Comparison of ENCODE assay signal across 1 cellular context in the genomic region with DNA sequence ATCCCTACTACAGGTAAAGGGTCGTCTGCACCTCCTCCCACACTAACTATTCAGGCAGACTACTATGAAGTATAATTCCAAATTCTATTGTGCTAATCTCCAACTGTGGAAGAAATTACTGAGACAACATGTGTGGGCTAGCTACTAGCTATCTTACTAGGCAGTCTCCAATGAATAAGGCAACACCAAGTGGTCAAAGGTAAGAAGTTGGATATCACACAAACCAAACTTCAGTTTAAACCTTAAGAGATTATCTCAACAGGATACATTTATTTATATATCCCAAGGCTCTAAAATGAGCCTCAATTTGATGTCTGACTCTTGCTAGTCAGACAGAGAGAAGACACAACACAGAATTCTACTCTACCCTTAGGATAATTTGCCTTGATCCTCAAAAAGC.
TF ChIP-seq lines count a peak whose summit lies in the region.

No MANE protein-coding gene starts in this region.

TF ChIP-seq in WTC11, 78 proteins besides CTCF, POLR2A, EP300 and RAD21:
- TF ChIP-seq, protein P1, sequence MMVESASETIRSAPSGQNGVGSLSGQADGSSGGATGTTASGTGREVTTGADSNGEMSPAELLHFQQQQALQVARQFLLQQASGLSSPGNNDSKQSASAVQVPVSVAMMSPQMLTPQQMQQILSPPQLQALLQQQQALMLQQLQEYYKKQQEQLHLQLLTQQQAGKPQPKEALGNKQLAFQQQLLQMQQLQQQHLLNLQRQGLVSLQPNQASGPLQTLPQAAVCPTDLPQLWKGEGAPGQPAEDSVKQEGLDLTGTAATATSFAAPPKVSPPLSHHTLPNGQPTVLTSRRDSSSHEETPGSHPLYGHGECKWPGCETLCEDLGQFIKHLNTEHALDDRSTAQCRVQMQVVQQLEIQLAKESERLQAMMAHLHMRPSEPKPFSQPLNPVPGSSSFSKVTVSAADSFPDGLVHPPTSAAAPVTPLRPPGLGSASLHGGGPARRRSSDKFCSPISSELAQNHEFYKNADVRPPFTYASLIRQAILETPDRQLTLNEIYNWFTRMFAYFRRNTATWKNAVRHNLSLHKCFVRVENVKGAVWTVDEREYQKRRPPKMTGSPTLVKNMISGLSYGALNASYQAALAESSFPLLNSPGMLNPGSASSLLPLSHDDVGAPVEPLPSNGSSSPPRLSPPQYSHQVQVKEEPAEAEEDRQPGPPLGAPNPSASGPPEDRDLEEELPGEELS (CRISPR knock-in tag; IDR thresholded peaks at IDR 0.05), result no peak
- TF ChIP-seq, protein P2, sequence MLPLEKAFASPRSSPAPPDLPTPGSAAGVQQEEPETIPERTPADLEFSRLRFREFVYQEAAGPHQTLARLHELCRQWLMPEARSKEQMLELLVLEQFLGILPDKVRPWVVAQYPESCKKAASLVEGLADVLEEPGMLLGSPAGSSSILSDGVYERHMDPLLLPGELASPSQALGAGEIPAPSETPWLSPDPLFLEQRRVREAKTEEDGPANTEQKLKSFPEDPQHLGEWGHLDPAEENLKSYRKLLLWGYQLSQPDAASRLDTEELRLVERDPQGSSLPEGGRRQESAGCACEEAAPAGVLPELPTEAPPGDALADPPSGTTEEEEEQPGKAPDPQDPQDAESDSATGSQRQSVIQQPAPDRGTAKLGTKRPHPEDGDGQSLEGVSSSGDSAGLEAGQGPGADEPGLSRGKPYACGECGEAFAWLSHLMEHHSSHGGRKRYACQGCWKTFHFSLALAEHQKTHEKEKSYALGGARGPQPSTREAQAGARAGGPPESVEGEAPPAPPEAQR (CRISPR knock-in tag; IDR thresholded peaks at IDR 0.05), result no peak
- TF ChIP-seq, protein P3, sequence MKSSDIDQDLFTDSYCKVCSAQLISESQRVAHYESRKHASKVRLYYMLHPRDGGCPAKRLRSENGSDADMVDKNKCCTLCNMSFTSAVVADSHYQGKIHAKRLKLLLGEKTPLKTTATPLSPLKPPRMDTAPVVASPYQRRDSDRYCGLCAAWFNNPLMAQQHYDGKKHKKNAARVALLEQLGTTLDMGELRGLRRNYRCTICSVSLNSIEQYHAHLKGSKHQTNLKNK (CRISPR knock-in tag; IDR thresholded peaks at IDR 0.05), result no peak
- TF ChIP-seq, protein P4, sequence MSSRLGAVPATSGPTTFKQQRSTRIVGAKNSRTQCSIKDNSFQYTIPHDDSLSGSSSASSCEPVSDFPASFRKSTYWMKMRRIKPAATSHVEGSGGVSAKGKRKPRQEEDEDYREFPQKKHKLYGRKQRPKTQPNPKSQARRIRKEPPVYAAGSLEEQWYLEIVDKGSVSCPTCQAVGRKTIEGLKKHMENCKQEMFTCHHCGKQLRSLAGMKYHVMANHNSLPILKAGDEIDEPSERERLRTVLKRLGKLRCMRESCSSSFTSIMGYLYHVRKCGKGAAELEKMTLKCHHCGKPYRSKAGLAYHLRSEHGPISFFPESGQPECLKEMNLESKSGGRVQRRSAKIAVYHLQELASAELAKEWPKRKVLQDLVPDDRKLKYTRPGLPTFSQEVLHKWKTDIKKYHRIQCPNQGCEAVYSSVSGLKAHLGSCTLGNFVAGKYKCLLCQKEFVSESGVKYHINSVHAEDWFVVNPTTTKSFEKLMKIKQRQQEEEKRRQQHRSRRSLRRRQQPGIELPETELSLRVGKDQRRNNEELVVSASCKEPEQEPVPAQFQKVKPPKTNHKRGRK (CRISPR knock-in tag; IDR thresholded peaks at IDR 0.05; ENCODE audit: borderline replicate concordance), result no peak
- TF ChIP-seq ZNF671 (CRISPR knock-in tag; IDR thresholded peaks at IDR 0.05) (no peak), ZNF232 (CRISPR knock-in tag; IDR thresholded peaks at IDR 0.05) (no peak), ZNF317 (CRISPR knock-in tag; IDR thresholded peaks at IDR 0.05; ENCODE audit: borderline replicate concordance, low read depth) (no peak), ATF1 (CRISPR knock-in tag; IDR thresholded peaks at IDR 0.05) (no peak)
- TF ChIP-seq, protein P5, sequence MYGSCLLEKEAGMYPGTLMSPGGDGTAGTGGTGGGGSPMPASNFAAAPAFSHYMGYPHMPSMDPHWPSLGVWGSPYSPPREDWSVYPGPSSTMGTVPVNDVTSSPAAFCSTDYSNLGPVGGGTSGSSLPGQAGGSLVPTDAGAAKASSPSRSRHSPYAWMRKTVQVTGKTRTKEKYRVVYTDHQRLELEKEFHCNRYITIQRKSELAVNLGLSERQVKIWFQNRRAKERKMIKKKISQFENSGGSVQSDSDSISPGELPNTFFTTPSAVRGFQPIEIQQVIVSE (CRISPR knock-in tag; IDR thresholded peaks at IDR 0.05; ENCODE audit: borderline replicate concordance), result no peak
- TF ChIP-seq, protein P6, sequence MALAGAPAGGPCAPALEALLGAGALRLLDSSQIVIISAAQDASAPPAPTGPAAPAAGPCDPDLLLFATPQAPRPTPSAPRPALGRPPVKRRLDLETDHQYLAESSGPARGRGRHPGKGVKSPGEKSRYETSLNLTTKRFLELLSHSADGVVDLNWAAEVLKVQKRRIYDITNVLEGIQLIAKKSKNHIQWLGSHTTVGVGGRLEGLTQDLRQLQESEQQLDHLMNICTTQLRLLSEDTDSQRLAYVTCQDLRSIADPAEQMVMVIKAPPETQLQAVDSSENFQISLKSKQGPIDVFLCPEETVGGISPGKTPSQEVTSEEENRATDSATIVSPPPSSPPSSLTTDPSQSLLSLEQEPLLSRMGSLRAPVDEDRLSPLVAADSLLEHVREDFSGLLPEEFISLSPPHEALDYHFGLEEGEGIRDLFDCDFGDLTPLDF (CRISPR knock-in tag; IDR thresholded peaks at IDR 0.05), result no peak
- TF ChIP-seq, protein P7, sequence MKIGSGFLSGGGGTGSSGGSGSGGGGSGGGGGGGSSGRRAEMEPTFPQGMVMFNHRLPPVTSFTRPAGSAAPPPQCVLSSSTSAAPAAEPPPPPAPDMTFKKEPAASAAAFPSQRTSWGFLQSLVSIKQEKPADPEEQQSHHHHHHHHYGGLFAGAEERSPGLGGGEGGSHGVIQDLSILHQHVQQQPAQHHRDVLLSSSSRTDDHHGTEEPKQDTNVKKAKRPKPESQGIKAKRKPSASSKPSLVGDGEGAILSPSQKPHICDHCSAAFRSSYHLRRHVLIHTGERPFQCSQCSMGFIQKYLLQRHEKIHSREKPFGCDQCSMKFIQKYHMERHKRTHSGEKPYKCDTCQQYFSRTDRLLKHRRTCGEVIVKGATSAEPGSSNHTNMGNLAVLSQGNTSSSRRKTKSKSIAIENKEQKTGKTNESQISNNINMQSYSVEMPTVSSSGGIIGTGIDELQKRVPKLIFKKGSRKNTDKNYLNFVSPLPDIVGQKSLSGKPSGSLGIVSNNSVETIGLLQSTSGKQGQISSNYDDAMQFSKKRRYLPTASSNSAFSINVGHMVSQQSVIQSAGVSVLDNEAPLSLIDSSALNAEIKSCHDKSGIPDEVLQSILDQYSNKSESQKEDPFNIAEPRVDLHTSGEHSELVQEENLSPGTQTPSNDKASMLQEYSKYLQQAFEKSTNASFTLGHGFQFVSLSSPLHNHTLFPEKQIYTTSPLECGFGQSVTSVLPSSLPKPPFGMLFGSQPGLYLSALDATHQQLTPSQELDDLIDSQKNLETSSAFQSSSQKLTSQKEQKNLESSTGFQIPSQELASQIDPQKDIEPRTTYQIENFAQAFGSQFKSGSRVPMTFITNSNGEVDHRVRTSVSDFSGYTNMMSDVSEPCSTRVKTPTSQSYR (CRISPR knock-in tag; IDR thresholded peaks at IDR 0.05), result no peak
TF ChIP-seq in WTC11: peak in this region for 0.
